In the genomic region with DNA sequence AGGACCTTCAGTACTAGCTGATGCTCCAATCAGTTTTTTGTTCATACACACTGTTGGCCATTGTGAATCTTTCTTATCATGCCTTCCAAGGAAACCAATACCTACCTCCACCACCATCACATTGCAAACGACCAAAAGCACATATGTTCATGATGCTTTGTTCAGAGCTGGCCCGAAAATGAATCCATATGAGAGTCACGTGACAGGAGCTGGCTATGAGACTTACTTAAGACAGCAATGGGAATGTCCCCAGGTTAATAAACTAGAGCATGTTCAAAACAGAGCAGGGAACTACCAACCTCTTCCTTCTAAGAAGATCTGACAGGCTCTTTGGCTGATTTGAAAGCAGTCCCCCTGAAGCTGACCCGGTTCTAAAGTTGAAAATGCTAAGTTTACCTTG, we compare ENCODE assay signal across 35 cellular contexts.
"Had no signal": no experiment of that assay in that cellular context is flagged by ENCODE, and none has a peak within 500 bp of the region (broad histone marks: within the 10 kb centered on the region; RNA-seq: fewer than 3 reads in every experiment).

No MANE protein-coding gene starts in this region.

- H3K4me3 Mint-ChIP-seq: activated B cell treated with CpG ODN at 0.5 μM for 24 hours; activated CD4-positive, alpha-beta memory T cell treated with anti-CD3 and anti-CD28 coated beads, Interleukin-2, amount 10 ng/mL, durations not matched to agents 7 days and 5 days; activated CD4-positive, alpha-beta T cell treated with anti-CD3 and anti-CD28 coated beads, Interleukin-2, amount 10 ng/mL, durations not matched to agents 7 days and 5 days; activated CD8-positive, alpha-beta memory T cell treated with anti-CD3 and anti-CD28 coated beads, Interleukin-2, amount 10 ng/mL, durations not matched to agents 7 days and 5 days; activated CD8-positive, alpha-beta T cell treated with anti-CD3 and anti-CD28 coated beads, Interleukin-2, amount 10 ng/mL, durations not matched to agents 7 days and 5 days; activated naive CD4-positive, alpha-beta T cell treated with anti-CD3 and anti-CD28 coated beads for 36 hours; activated naive CD8-positive, alpha-beta T cell treated with anti-CD3 and anti-CD28 coated beads for 36 hours; activated T-cell treated with anti-CD3 and anti-CD28 coated beads, Interleukin-2, amount 50 U/mL, for 24 hours; T-helper 1 cell treated with Interleukin-12 subunit alpha and Interleukin-12 subunit beta and Interleukin-4 antibody, amounts not matched to agents 30 μg/mL and 1 μg/mL, for 36 hours; T-helper 2 cell treated with Interferon-gamma antibody and Interleukin-4, amounts not matched to agents 5 μg/mL and 100 μg/mL, for 36 hours had no signal

- H3K4me1 Mint-ChIP-seq: activated B cell treated with CpG ODN at 0.5 μM for 24 hours; activated CD4-positive, alpha-beta memory T cell treated with anti-CD3 and anti-CD28 coated beads, Interleukin-2, amount 10 ng/mL, durations not matched to agents 7 days and 5 days; activated CD4-positive, alpha-beta T cell treated with anti-CD3 and anti-CD28 coated beads, Interleukin-2, amount 10 ng/mL, durations not matched to agents 7 days and 5 days; activated CD8-positive, alpha-beta memory T cell treated with anti-CD3 and anti-CD28 coated beads, Interleukin-2, amount 10 ng/mL, durations not matched to agents 7 days and 5 days; activated naive CD8-positive, alpha-beta T cell treated with anti-CD3 and anti-CD28 coated beads for 36 hours had no signal

- H3K27me3 ChIP-seq: adrenal gland, body of pancreas, brain microvascular endothelial cell, breast epithelium had no signal

- ATAC-seq: activated CD8-positive, alpha-beta memory T cell treated with anti-CD3 and anti-CD28 coated beads, Interleukin-2, amount 10 ng/mL, durations not matched to agents 7 days and 5 days; activated CD8-positive, alpha-beta T cell treated with anti-CD3 and anti-CD28 coated beads, Interleukin-2, amount 10 ng/mL, durations not matched to agents 7 days and 5 days; activated naive CD4-positive, alpha-beta T cell treated with anti-CD3 and anti-CD28 coated beads, Interleukin-2, amount 50 U/mL, for 72 hours; body of pancreas had no signal

- H3K27ac ChIP-seq: adrenal gland, body of pancreas, brain microvascular endothelial cell, breast epithelium, VCaP had no signal

- DNase-seq: activated B cell treated with CpG ODN at 0.5 μM for 24 hours; activated CD4-positive, alpha-beta memory T cell treated with anti-CD3 and anti-CD28 coated beads, Interleukin-2, amount 10 ng/mL, durations not matched to agents 7 days and 5 days; activated CD4-positive, alpha-beta T cell treated with anti-CD3 and anti-CD28 coated beads for 48 hours; activated CD4-positive, alpha-beta T cell treated with anti-CD3 and anti-CD28 coated beads, Interleukin-2, amount 10 ng/mL, durations not matched to agents 7 days and 5 days; activated CD4-positive, alpha-beta T cell treated with anti-CD3 and anti-CD28 coated beads, Interleukin-2, amount 50 U/mL, for 48 hours; activated CD4-positive, CD25-positive, alpha-beta regulatory T cell treated with anti-CD3 and anti-CD28 coated beads, Interleukin-2, amount 50 U/mL, for 72 hours; activated CD8-positive, alpha-beta memory T cell treated with anti-CD3 and anti-CD28 coated beads for 24 hours; activated CD8-positive, alpha-beta memory T cell treated with anti-CD3 and anti-CD28 coated beads, Interleukin-2, amount 10 ng/mL, durations not matched to agents 7 days and 5 days; activated CD8-positive, alpha-beta memory T cell treated with anti-CD3 and anti-CD28 coated beads, Interleukin-2, amount 50 U/mL, for 48 hours; activated CD8-positive, alpha-beta T cell treated with anti-CD3 and anti-CD28 coated beads, Interleukin-2, amount 10 ng/mL, durations not matched to agents 7 days and 5 days; activated effector memory CD4-positive, alpha-beta T cell treated with Interleukin-2 at 50 U/mL for 16 hours; activated gamma-delta T cell; activated naive CD4-positive, alpha-beta T cell; activated naive CD4-positive, alpha-beta T cell treated with anti-CD3 and anti-CD28 coated beads for 36 hours; activated naive CD4-positive, alpha-beta T cell treated with anti-CD3 and anti-CD28 coated beads, Interleukin-2, amount 50 U/mL, for 16 hours; activated naive CD8-positive, alpha-beta T cell treated with anti-CD3 and anti-CD28 coated beads for 36 hours; activated T-cell treated with anti-CD3 and anti-CD28 coated beads, Interleukin-2, amount 50 U/mL, for 24 hours; activated T-cell treated with anti-CD3 and anti-CD28 coated beads, Interleukin-2, amount 50 U/mL, for 48 hours; adrenal gland; amniotic stem cell; aorta; body of pancreas; brain microvascular endothelial cell; central memory CD4-positive, alpha-beta T cell; T-helper 1 cell; T-helper 2 cell; T-helper 9 cell had no signal

- FAIRE-seq: astrocyte, TTC549 had no signal

- H3K4me3 ChIP-seq: adrenal gland, body of pancreas, breast epithelium had no signal

- H3K27ac Mint-ChIP-seq: activated B cell treated with CpG ODN at 0.5 μM for 24 hours; activated CD4-positive, alpha-beta memory T cell treated with anti-CD3 and anti-CD28 coated beads, Interleukin-2, amount 10 ng/mL, durations not matched to agents 7 days and 5 days; activated CD4-positive, alpha-beta T cell treated with anti-CD3 and anti-CD28 coated beads, Interleukin-2, amount 10 ng/mL, durations not matched to agents 7 days and 5 days; activated CD8-positive, alpha-beta memory T cell treated with anti-CD3 and anti-CD28 coated beads, Interleukin-2, amount 10 ng/mL, durations not matched to agents 7 days and 5 days; activated CD8-positive, alpha-beta T cell treated with anti-CD3 and anti-CD28 coated beads, Interleukin-2, amount 10 ng/mL, durations not matched to agents 7 days and 5 days; activated naive CD4-positive, alpha-beta T cell treated with anti-CD3 and anti-CD28 coated beads for 36 hours; activated naive CD4-positive, alpha-beta T cell treated with anti-CD3 and anti-CD28 coated beads, Interleukin-2, amount 50 U/mL, for 72 hours; activated naive CD8-positive, alpha-beta T cell treated with anti-CD3 and anti-CD28 coated beads for 36 hours; activated T-cell treated with anti-CD3 and anti-CD28 coated beads, Interleukin-2, amount 50 U/mL, for 24 hours; activated T-helper 2 cell treated with anti-CD3 and anti-CD28 coated beads, Interferon-gamma antibody, Interleukin-2, Interleukin-4, amounts not matched to agents 10 μg/mL and 5 μg/mL and 100 μg/mL, durations not matched to agents 14 hours and 24 hours and 36 hours; T-helper 1 cell treated with Interleukin-12 subunit alpha and Interleukin-12 subunit beta and Interleukin-4 antibody, amounts not matched to agents 30 μg/mL and 1 μg/mL, for 36 hours; T-helper 2 cell treated with Interferon-gamma antibody and Interleukin-4, amounts not matched to agents 5 μg/mL and 100 μg/mL, for 36 hours had no signal

- H3K9me3 Mint-ChIP-seq: activated B cell treated with CpG ODN at 0.5 μM for 24 hours; activated CD4-positive, alpha-beta memory T cell treated with anti-CD3 and anti-CD28 coated beads, Interleukin-2, amount 10 ng/mL, durations not matched to agents 7 days and 5 days; activated CD4-positive, alpha-beta T cell treated with anti-CD3 and anti-CD28 coated beads, Interleukin-2, amount 10 ng/mL, durations not matched to agents 7 days and 5 days; activated naive CD4-positive, alpha-beta T cell treated with anti-CD3 and anti-CD28 coated beads for 36 hours; activated naive CD4-positive, alpha-beta T cell treated with anti-CD3 and anti-CD28 coated beads, Interleukin-2, amount 50 U/mL, for 72 hours; activated naive CD8-positive, alpha-beta T cell treated with anti-CD3 and anti-CD28 coated beads for 36 hours; activated T-cell treated with anti-CD3 and anti-CD28 coated beads, Interleukin-2, amount 50 U/mL, for 24 hours; activated T-helper 2 cell treated with anti-CD3 and anti-CD28 coated beads, Interferon-gamma antibody, Interleukin-2, Interleukin-4, amounts not matched to agents 10 μg/mL and 5 μg/mL and 100 μg/mL, durations not matched to agents 14 hours and 24 hours and 36 hours; T-helper 1 cell treated with Interleukin-12 subunit alpha and Interleukin-12 subunit beta and Interleukin-4 antibody, amounts not matched to agents 30 μg/mL and 1 μg/mL, for 36 hours; T-helper 2 cell treated with Interferon-gamma antibody and Interleukin-4, amounts not matched to agents 5 μg/mL and 100 μg/mL, for 36 hours had no signal

- H3K36me3 Mint-ChIP-seq: activated CD8-positive, alpha-beta memory T cell treated with anti-CD3 and anti-CD28 coated beads, Interleukin-2, amount 10 ng/mL, durations not matched to agents 7 days and 5 days; activated naive CD8-positive, alpha-beta T cell treated with anti-CD3 and anti-CD28 coated beads for 36 hours had no signal

- H3K9me3 ChIP-seq: adrenal gland, body of pancreas, breast epithelium had no signal

- H3K36me3 ChIP-seq: adrenal gland, brain microvascular endothelial cell, breast epithelium had no signal

- H3K4me1 ChIP-seq: adrenal gland, body of pancreas, breast epithelium had no signal
